In the genomic region with DNA sequence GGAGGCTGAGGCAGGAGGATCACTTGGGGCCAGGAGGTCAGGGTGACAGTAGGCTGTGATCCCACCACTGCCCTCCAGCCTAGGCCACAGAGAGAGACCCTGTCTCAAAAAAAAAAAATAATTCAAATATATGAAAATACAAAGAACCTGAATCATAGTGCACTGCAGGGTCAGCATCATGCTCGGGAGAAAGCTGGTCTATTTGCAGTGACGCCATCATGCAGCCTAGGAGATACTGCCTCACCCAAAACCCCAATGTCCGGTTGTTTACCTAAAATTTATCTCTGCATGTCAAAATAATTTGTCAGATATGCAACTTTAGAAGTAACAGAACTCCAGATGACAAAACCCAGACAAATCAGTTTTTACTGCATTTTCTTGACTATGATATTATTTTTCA, we compare ENCODE assay signal across 20 cellular contexts.
"Had no signal": no experiment of that assay in that cellular context is flagged by ENCODE, and none has a peak within 500 bp of the region (broad histone marks: within the 10 kb centered on the region; RNA-seq: fewer than 3 reads in every experiment).

No MANE protein-coding gene starts in this region.

- H3K27ac ChIP-seq: heart left ventricle, neutrophil, sigmoid colon, skin epidermis, upper lobe of right lung, vagina had no signal

- H3K4me3 ChIP-seq: heart left ventricle, mucosa of descending colon, sigmoid colon, skin epidermis, testis, tibial nerve, upper lobe of right lung, vagina had no signal

- H3K27me3 ChIP-seq: heart left ventricle, neutrophil, sigmoid colon, testis, tibial nerve, vagina had no signal

- H3K9me3 ChIP-seq: heart left ventricle, mucosa of descending colon, neutrophil, sigmoid colon, testis, tibial nerve, upper lobe of right lung, vagina had no signal

- H3K36me3 ChIP-seq: heart left ventricle, neutrophil, sigmoid colon, tibial nerve, upper lobe of right lung, vagina had no signal

- ATAC-seq: heart left ventricle; left lobe of liver; mucosa of descending colon; naive thymus-derived CD8-positive, alpha-beta T cell; stimulated activated naive B cell treated with anti-CD40 and anti-IgM and Interleukin-4, amounts not matched to agents 10 μg/mL and 1 μg/mL and 100 μg/mL, for 72 hours; stimulated activated naive CD8-positive, alpha-beta T cell treated with anti-CD3 and anti-CD28 coated beads, Interleukin-15, amount 100 ng/mL, for 72 hours; upper lobe of right lung had no signal

- H3K4me1 ChIP-seq: heart left ventricle, sigmoid colon, testis, upper lobe of right lung, vagina had no signal

- DNase-seq: effector CD4-positive, alpha-beta T cell; endodermal cell; heart left ventricle; hippocampal formation; mammary epithelial cell; mucosa of descending colon; naive thymus-derived CD8-positive, alpha-beta T cell; posterior cingulate gyrus; sigmoid colon; stimulated activated CD4-positive, alpha-beta T cell treated with anti-CD3 and anti-CD28 coated beads, Interleukin-2, amount 100 ng/mL, for 24 hours; stimulated activated CD4-positive, alpha-beta T cell treated with anti-CD3 and anti-CD28 coated beads, Interleukin-4, amount 100 ng/mL, for 4 hours; stimulated activated naive B cell treated with anti-CD40 and anti-IgM and Interleukin-4, amounts not matched to agents 10 μg/mL and 1 μg/mL and 100 μg/mL, for 72 hours; stimulated activated naive CD8-positive, alpha-beta T cell treated with anti-CD3 and anti-CD28 coated beads, Interleukin-15, amount 100 ng/mL, for 72 hours; testis; upper lobe of right lung had no signal
